ENCODE assay signal across 22 cellular contexts in genomic region chr5:73664796-73665195, GRCh38. TPM values are rescaled to one million over a fixed set of nuclear protein-coding genes. Genes with fewer than 3 reads are reported as not detected.
DNase-seq lines count a peak whose midpoint lies in the region; ATAC-seq, FAIRE-seq and TF ChIP-seq lines count a peak whose summit lies in the region.
"Had no signal": no experiment of that assay in that cellular context is flagged by ENCODE, and none has a peak within 500 bp of the region (broad histone marks: within the 10 kb centered on the region; RNA-seq: fewer than 3 reads in every experiment).

No MANE protein-coding gene starts in this region.

- H3K79me2 ChIP-seq in GM12878 (ENCODE audit: control insufficient read depth, insufficient read depth, low read length) (no peaks in the 10 kb centered on the region), keratinocyte (ENCODE audit: control insufficient read depth, insufficient read depth, low read length) (peaks cover 100% of the 10 kb centered on the region)

- H3K9me3 ChIP-seq in liver (ENCODE audit: control insufficient read depth in 4 of 4, low read length in 3 of 4) (no peaks in the 10 kb centered on the region), right lobe of liver (no peaks in the 10 kb centered on the region), GM12878 (replicated peaks; ENCODE audit: control insufficient read depth, insufficient read depth, low read length) (no peaks in the 10 kb centered on the region), keratinocyte (ENCODE audit: control insufficient read depth, low read depth, low read length) (no peaks in the 10 kb centered on the region)
- H3K9me3 ChIP-seq: BE2C, BLaER1 had no signal

- H3K36me3 ChIP-seq in liver (ENCODE audit: control insufficient read depth in 4 of 4, insufficient read depth in 3 of 4, low read depth in 1 of 4, low read length in 3 of 4) (no peaks in the 10 kb centered on the region), right lobe of liver (no peaks in the 10 kb centered on the region), GM12878 (ENCODE audit: control insufficient read depth in 2 of 2, insufficient read depth in 2 of 2, low read length in 1 of 2) (no peaks in the 10 kb centered on the region), keratinocyte (ENCODE audit: control insufficient read depth in 2 of 2, extremely low read depth in 1 of 2, insufficient read depth in 2 of 2, low read length in 2 of 2) (peaks cover 2 to 14% of the 10 kb centered on the region in 2 experiments)
- H3K36me3 ChIP-seq: BLaER1 had no signal

- in situ Hi-C loops in GM12878 (cut with MboI) = no loop called here

- FAIRE-seq in GM12878 (lab: Jason Lieb, UNC) (no peak), keratinocyte (lab: Jason Lieb, UNC) (peak; percentile 17)

- H4K20me1 ChIP-seq in GM12878 (ENCODE audit: control insufficient read depth, insufficient read depth) = no peaks in the 10 kb centered on the region
- H4K20me1 ChIP-seq in keratinocyte (ENCODE audit: control insufficient read depth, extremely low read depth, insufficient read depth, low read length) = peaks cover 3% of the 10 kb centered on the region
- H4K20me1 ChIP-seq: BLaER1 had no signal

- TF ChIP-seq EP300 in GM12878 (IDR thresholded peaks at IDR 0.05; ENCODE audit: borderline replicate concordance in 1 of 2, control insufficient read depth in 1 of 2, low read depth in 2 of 2, low read length in 2 of 2) = no peak; a peak in 1 of 4 replicates

- CTCF ChIA-PET in GM12878 (lab: Yijun Ruan, JAX) = interaction anchor here (1.0 to 2.4 kb wide), 4 partner anchors 10 to 29 kb away, joined by 3 to 8 read pairs (median 4); no protein-coding TSS in a partner anchor

- H3K27me3 ChIP-seq in liver (ENCODE audit: control insufficient read depth in 4 of 4, insufficient read depth in 4 of 4, low read length in 3 of 4) (no peaks in the 10 kb centered on the region), right lobe of liver (no peaks in the 10 kb centered on the region), GM12878 (replicated peaks in 1 of 2; ENCODE audit: control insufficient read depth in 2 of 2, insufficient read depth in 2 of 2, low read length in 1 of 2) (no peaks in the 10 kb centered on the region), keratinocyte (ENCODE audit: control insufficient read depth, extremely low read depth, insufficient read depth, low read length) (no peaks in the 10 kb centered on the region)
- H3K27me3 ChIP-seq: BE2C, BLaER1 had no signal

- H3K4me2 ChIP-seq in GM12878 (ENCODE audit: control insufficient read depth, insufficient read depth) (no peak overlapping the region), keratinocyte (ENCODE audit: control insufficient read depth, extremely low read depth, insufficient read depth, low read depth, low read length) (no peak overlapping the region)
- H3K4me2 ChIP-seq: BLaER1 had no signal

- SMC1A ChIA-PET in GM12878 (lab: Charles Lee; ENCODE audit: uncharacterized antibody, unreplicated experiment) = interaction anchor here (0.7 to 9.9 kb wide), 6 partner anchors 11 to 128 kb away, joined by 3 to 114 read pairs (median 24); no protein-coding TSS in a partner anchor

- H3K4me3 ChIP-seq in liver (ENCODE audit: low read depth in 1 of 3, low read length in 3 of 3) (no peak overlapping the region), right lobe of liver (no peak overlapping the region), GM12878 (no peak overlapping the region), keratinocyte (ENCODE audit: control insufficient read depth in 2 of 3, extremely low read depth in 1 of 3, insufficient read depth in 2 of 3, low read depth in 1 of 3, low read length in 3 of 3) (no peak overlapping the region)
- H3K4me3 ChIP-seq: BLaER1 had no signal

- no peak for TF ChIP-seq CTCF in liver (IDR thresholded peaks at IDR 0.05; ENCODE audit: low read depth, low read length, missing input control)
- no peak for TF ChIP-seq CTCF in right lobe of liver (IDR thresholded peaks at IDR 0.05)
- TF ChIP-seq CTCF in GM12878 (IDR thresholded peaks at IDR 0.05 in 2 of 3, conservative IDR thresholded peaks at IDR 0.05 in 1 of 3; ENCODE audit: control insufficient read depth in 2 of 3, extremely low read depth in 1 of 3, insufficient read depth in 1 of 3, low read depth in 3 of 3, low read length in 3 of 3) = no peak
- TF ChIP-seq CTCF in keratinocyte (optimal IDR thresholded peaks at IDR 0.05 in 1 of 3, IDR thresholded peaks at IDR 0.05 in 1 of 3, conservative IDR thresholded peaks at IDR 0.05 in 1 of 3; ENCODE audit: extremely low read depth in 1 of 3, insufficient read depth in 2 of 3, low read length in 3 of 3) = no peak

- intact Hi-C loops in right lobe of liver (cut with DNase I) (no loop called here), GM12878 (cut with micrococcal nuclease; ENCODE audit: unreplicated experiment) (loop anchor here (5.0 kb wide), 1 partner anchor 128 kb away; no protein-coding TSS in a partner anchor), cardiac septum (cut with DNase I) (no loop called here)

- RAD21 ChIA-PET in GM12878 (lab: Charles Lee; ENCODE audit: unreplicated experiment) = interaction anchor here (0.9 to 4.9 kb wide), 3 partner anchors 11 to 41 kb away, joined by 3 to 43 read pairs (median 24); no protein-coding TSS in a partner anchor

- no peak for ATAC-seq in right lobe of liver
- ATAC-seq in GM12878 = no peak

- H3K27ac ChIP-seq in liver (ENCODE audit: low read depth in 1 of 2, low read length in 2 of 2) (no peak overlapping the region), right lobe of liver (peak overlapping the region in 1 of 3 donors; percentile 72), GM12878 (ENCODE audit: control insufficient read depth, insufficient read depth) (peak overlapping the region; percentile 69; the same call in 1 of the 2 replicates), keratinocyte (ENCODE audit: control insufficient read depth, insufficient read depth, low read length) (no peak overlapping the region)
- H3K27ac ChIP-seq: BLaER1 had no signal

- no TSS peak for BruUV-seq in GM12878 (replicated peaks; lab: Mats Ljungman, UMichigan)

- H2AFZ ChIP-seq in GM12878 (ENCODE audit: control insufficient read depth, low read depth, low read length) (no peak overlapping the region), keratinocyte (ENCODE audit: control insufficient read depth, low read length) (no peak overlapping the region)

- dilution Hi-C loops in keratinocyte (cut with MboI; ENCODE audit: extremely low pct_ligation_motif_present, low sequenced_read_pairs) = no loop called here

- no peaks in the 10 kb centered on the region for H3K9me1 ChIP-seq in keratinocyte (ENCODE audit: control insufficient read depth, extremely low read depth, insufficient read depth, low read length)

- no peak for DNase-seq in right lobe of liver
- no peak for DNase-seq in GM12878 (ENCODE audit: low read depth, low spot score)
- no peak for DNase-seq in keratinocyte (ENCODE audit: low read depth, low spot score)
- no peak for DNase-seq in NCI-H1048 (lab: John Stamatoyannopoulos, UW)
- no peak for DNase-seq in cardiac septum (ENCODE audit: low spot score)
- DNase-seq: ACHN; BE2C; C1 segment of cervical spinal cord; CD4-positive, alpha-beta memory T cell; CD4-positive, CD25-positive, alpha-beta regulatory T cell; CD8-positive, alpha-beta memory T cell; COR-L47; DMS 273 treated with DMSO at 0.1 percent for 48 hours; DMS153; DMS53; DMS79; DND-41; EL; GDM1 had no signal

- POLR2A ChIA-PET in GM12878 (lab: Charles Lee) = interaction anchor here (1.2 to 1.5 kb wide), 2 partner anchors 12 to 30 kb away, joined by 3 to 4 read pairs; no protein-coding TSS in a partner anchor

- TF ChIP-seq RAD21 in liver (IDR thresholded peaks at IDR 0.05) (no peak), GM12878 (IDR thresholded peaks at IDR 0.05; ENCODE audit: insufficient read depth, low read depth, low read length) (no peak)

- TF ChIP-seq POLR2A in right lobe of liver (IDR thresholded peaks at IDR 0.05) (no peak), GM12878 (IDR thresholded peaks at IDR 0.05; ENCODE audit: low read depth, low read length) (no peak)

- no peak overlapping the region for H3K9ac ChIP-seq in liver (ENCODE audit: low read depth in 1 of 2, low read length in 2 of 2)
- no peak overlapping the region for H3K9ac ChIP-seq in GM12878 (ENCODE audit: control insufficient read depth, insufficient read depth, low read length)
- no peak overlapping the region for H3K9ac ChIP-seq in keratinocyte (ENCODE audit: control insufficient read depth, extremely low read depth, insufficient read depth, low read length)
- H3K9ac ChIP-seq: BLaER1 had no signal

- peaks cover 2 to 33% (median 22%) of the 10 kb centered on the region in 4 donors for H3K4me1 ChIP-seq in liver (ENCODE audit: control insufficient read depth in 4 of 4, insufficient read depth in 4 of 4, low read length in 3 of 4)
- H3K4me1 ChIP-seq in right lobe of liver = peaks cover 0 to 41% (median 2%) of the 10 kb centered on the region in 4 donors
- H3K4me1 ChIP-seq in GM12878 (ENCODE audit: control insufficient read depth, insufficient read depth, low read length) = peaks cover 30% of the 10 kb centered on the region
- H3K4me1 ChIP-seq in keratinocyte (ENCODE audit: control insufficient read depth, extremely low read depth, insufficient read depth, low read length) = peaks cover 18% of the 10 kb centered on the region
- H3K4me1 ChIP-seq: BE2C, BLaER1 had no signal

RNA-seq across cellular contexts. Expression of gene ARHGEF28, which starts 38.8 kb away (rescaled TPM):
- total RNA-seq in liver (10 to 100 TPM in 1 of 2 donors, 1 to 10 TPM in 1; 2.5 to 13.9 TPM), right lobe of liver (10 to 100 TPM in 2 of 6 experiments, 1 to 10 TPM in 4; 3.0 to 14.9 (median 6.4) TPM), GM12878 (2014; rRNA removed) (0.23 and 0.38 TPM in 2 replicates), GM12878 (2014; rRNA removed; fragmentation: Illumina TruSeq; extraction: Trizol) (0.18 and 0.22 TPM in 2 replicates), GM12878 (2021) (0.15 and 0.19 TPM in 2 replicates), cardiac septum (1.8 TPM)
- polyA plus RNA-seq in liver (1 to 10 TPM; 1.6 to 4.8 TPM), GM12878 (2011; rRNA removed) (0.72 TPM in 2 replicates), GM12878 (2014; fragmentation: Illumina TruSeq; extraction: Trizol) (0.10 and 0.54 TPM in 2 replicates), GM12878 (2014; fragmentation: Nextera tagmentation; extraction: Ambion mirVana) (not detected), GM12878 (2014; rRNA removed) (0.10 and 0.16 TPM in 2 replicates), GM12878 (2016; fragmentation: Nextera tagmentation; extraction: Ambion mirVana) (under 1 TPM; 0.43 to 0.60 TPM), keratinocyte (17.7 to 31.6 TPM (median 24.2 TPM) in 3 replicates)
- 26.1 TPM in 2 replicates for total RNA-seq in GM12878 (2013; cell fraction: nucleolus; rRNA removed)
- 0.34 TPM for polyA plus RNA-seq in GM12878 (2011; ENCODE audit: low read depth)
- 0.48 and 0.50 TPM in 2 replicates for polyA plus RNA-seq in GM12878 (2011; cell fraction: cytosol; rRNA removed)
- polyA plus RNA-seq in GM12878 (2011; cell fraction: nucleus; rRNA removed) = 1.4 and 1.6 TPM in 2 replicates
- 0.31 and 0.81 TPM in 2 replicates for polyA plus RNA-seq in GM12878 (2012)
- 3.4 and 3.7 TPM in 2 replicates for polyA minus RNA-seq in GM12878 (2011; rRNA and poly(A)+ RNA removed)
- 0.83 and 2.7 TPM in 2 replicates for polyA minus RNA-seq in GM12878 (2011; cell fraction: cytosol; rRNA and poly(A)+ RNA removed)
- polyA minus RNA-seq in GM12878 (2011; cell fraction: nucleus; rRNA and poly(A)+ RNA removed) = 5.8 and 7.5 TPM in 2 replicates
- 94.4 TPM for polyA plus RNA-seq in keratinocyte (2011; ENCODE audit: low read depth)
- 20.0 and 27.5 TPM in 2 replicates for polyA plus RNA-seq in keratinocyte (2011; cell fraction: cytosol; rRNA removed)
- 67.9 and 74.3 TPM in 2 replicates for polyA plus RNA-seq in keratinocyte (2011; cell fraction: nucleus; rRNA removed)
- polyA plus RNA-seq in keratinocyte (2012; ENCODE audit: low replicate concordance) = 24.0 and 42.0 TPM in 2 replicates
- polyA minus RNA-seq in keratinocyte = 71.2 to 134 TPM (median 94.2 TPM) in 3 replicates
- polyA minus RNA-seq in keratinocyte (2011; cell fraction: cytosol; rRNA and poly(A)+ RNA removed) = 43.9 TPM
- 187 and 303 TPM in 2 replicates for polyA minus RNA-seq in keratinocyte (2011; cell fraction: nucleus; rRNA and poly(A)+ RNA removed)
- total RNA-seq: CD4-positive, alpha-beta memory T cell; CD4-positive, CD25-positive, alpha-beta regulatory T cell had no signal
- polyA plus RNA-seq: CD14-positive monocyte; CD4-positive, alpha-beta memory T cell; CD4-positive, CD25-positive, alpha-beta regulatory T cell had no signal
